Comparison of ENCODE assay signal across 12 cellular contexts in genomic region chr14:68519788-68520187, GRCh38.
A peak's percentile ranks its signal among the peaks of the same experiment; 100 is the strongest.
DNase-seq lines count a peak whose midpoint lies in the region; ATAC-seq, FAIRE-seq and TF ChIP-seq lines count a peak whose summit lies in the region.
"Had no signal": no experiment of that assay in that cellular context is flagged by ENCODE, and none has a peak within 500 bp of the region (broad histone marks: within the 10 kb centered on the region; RNA-seq: fewer than 3 reads in every experiment).

No MANE protein-coding gene starts in this region.

- H3K4me1 ChIP-seq in esophagus (ENCODE audit: control insufficient read depth in 2 of 2, insufficient read depth in 2 of 2, low read length in 1 of 2) (peaks cover 6 to 26% of the 10 kb centered on the region in 2 donors), spleen (peaks cover 5 to 80% (median 28%) of the 10 kb centered on the region in 6 donors)
- no peaks in the 10 kb centered on the region for H3K4me1 ChIP-seq in CD4-positive, alpha-beta memory T cell (ENCODE audit: insufficient read depth, low read length)

- no peaks in the 10 kb centered on the region for H3K9me3 Mint-ChIP-seq in CD4-positive, alpha-beta memory T cell
- H3K9me3 Mint-ChIP-seq: HFFc6 had no signal

- H3K27me3 ChIP-seq in esophagus (ENCODE audit: control insufficient read depth in 1 of 2, insufficient read depth in 2 of 2, low read length in 2 of 2) (no peaks in the 10 kb centered on the region), spleen (replicated peaks in 1 of 7) (no peaks in the 10 kb centered on the region)
- H3K27me3 ChIP-seq in CD4-positive, alpha-beta memory T cell (ENCODE audit: insufficient read depth, low read length): no peaks in the 10 kb centered on the region

- no peaks in the 10 kb centered on the region for H3K27me3 Mint-ChIP-seq in CD4-positive, alpha-beta memory T cell

- H3K27ac ChIP-seq in esophagus (ENCODE audit: low read depth in 2 of 2, low read length in 1 of 2) (peak overlapping the region; percentile 72 to 84), spleen (peak overlapping the region in 7 of 8 donors; percentile 5 to 75 (median 55))
- H3K27ac ChIP-seq in CD4-positive, alpha-beta memory T cell (ENCODE audit: low read depth, low read length): no peak overlapping the region

- CTCF ChIA-PET in CD4-positive, alpha-beta memory T cell (lab: Charles Lee; ENCODE audit: partially characterized antibody): interaction anchor here (1.1 kb wide), 1 partner anchor 13 kb away, joined by 5 read pairs; no protein-coding TSS in a partner anchor

- H3K4me1 Mint-ChIP-seq in CD4-positive, alpha-beta memory T cell: peaks cover 0 to 7% (median 3%) of the 10 kb centered on the region in 4 donors

- intact Hi-C loops in spleen (cut with DNase I; ENCODE audit: low total_unique reads): no loop called here
- intact Hi-C loops in CD4-positive, alpha-beta memory T cell (cut with micrococcal nuclease): no loop called here

- H3K36me3 ChIP-seq in esophagus (ENCODE audit: control insufficient read depth in 2 of 2, insufficient read depth in 2 of 2, low read length in 1 of 2): no peaks in the 10 kb centered on the region
- no peaks in the 10 kb centered on the region for H3K36me3 ChIP-seq in spleen
- H3K36me3 ChIP-seq in CD4-positive, alpha-beta memory T cell (ENCODE audit: insufficient read depth, low read length): no peaks in the 10 kb centered on the region

- POLR2A ChIA-PET in CD4-positive, alpha-beta memory T cell (lab: Charles Lee; ENCODE audit: partially characterized antibody): interaction anchor here (0.7 to 3.2 kb wide), 2 partner anchors 12 to 36 kb away, joined by 3 to 22 read pairs; no protein-coding TSS in a partner anchor

- no peak for TF ChIP-seq CTCF in spleen (IDR thresholded peaks at IDR 0.05 in 8 of 11, conservative IDR thresholded peaks at IDR 0.05 in 3 of 11)

- ATAC-seq in HG02798 (IDR thresholded peaks at IDR 0.05; ENCODE audit: poor library complexity, unreplicated experiment): peak; percentile 62

- FAIRE-seq in GM18507 (lab: Jason Lieb, UNC): peak; percentile 93

- peak overlapping the region in 1 of 8 donors; percentile 26 for H3K4me3 Mint-ChIP-seq in CD4-positive, alpha-beta memory T cell
- H3K4me3 Mint-ChIP-seq: HFFc6 had no signal

- TF ChIP-seq POLR2A in spleen (IDR thresholded peaks at IDR 0.05) (no peak), erythroblast (IDR thresholded peaks at IDR 0.05; ENCODE audit: low read length) (no peak)

- H3K9me3 ChIP-seq in esophagus (ENCODE audit: control insufficient read depth in 2 of 2, insufficient read depth in 1 of 2, low read depth in 1 of 2, low read length in 1 of 2) (no peaks in the 10 kb centered on the region), spleen (no peaks in the 10 kb centered on the region)
- no peaks in the 10 kb centered on the region for H3K9me3 ChIP-seq in CD4-positive, alpha-beta memory T cell (ENCODE audit: control insufficient read depth in 1 of 2, low read length in 2 of 2)

- peaks cover 0 to 4% of the 10 kb centered on the region in 2 donors for H3K36me3 Mint-ChIP-seq in CD4-positive, alpha-beta memory T cell

- WGBS in esophagus, 2 donors: 32 to 45% methylated on average over 3 of the region's 3 CpGs
- 33 to 57% (median 47%) methylated on average over 3 of the region's 3 CpGs for WGBS in spleen, 5 donors

- no peak overlapping the region for H3K27ac Mint-ChIP-seq in CD4-positive, alpha-beta memory T cell
- H3K27ac Mint-ChIP-seq: HFFc6 had no signal

- DNase-seq in GM18507 (ENCODE audit: extremely low spot score, insufficient read length, low read depth): no peak
- DNase-seq in spleen: no peak
- DNase-seq in Kasumi-1 (lab: John Stamatoyannopoulos, UW): no peak
- DNase-seq in OCI-M2 (lab: John Stamatoyannopoulos, UW; ENCODE audit: unreplicated experiment): no peak
- no peak for DNase-seq in erythroblast (lab: John Stamatoyannopoulos, UW)
- no peak for DNase-seq in CD4-positive, alpha-beta memory T cell
- DNase-seq: activated T-cell treated with anti-CD3 and anti-CD28 coated beads, Interleukin-2, amount 50 U/mL, for 1 hour; cerebellar nuclear complex; HFFc6; NCI-H1436 treated with DMSO at 0.1 percent for 48 hours had no signal

- H3K4me3 ChIP-seq in esophagus (ENCODE audit: low read depth in 1 of 2, low read length in 2 of 2) (no peak overlapping the region), spleen (no peak overlapping the region)
- no peak overlapping the region for H3K4me3 ChIP-seq in CD4-positive, alpha-beta memory T cell (ENCODE audit: low read length in 2 of 2)
